1 cellular context compared by ENCODE assay signal in genomic region chr11:37657645-37658044, GRCh38.
TF ChIP-seq lines count a peak whose summit lies in the region.

No MANE protein-coding gene starts in this region.

TF ChIP-seq in GM23338, 12 proteins besides CTCF, POLR2A, EP300 and RAD21 (continued from another document):
- TF ChIP-seq, protein P1, sequence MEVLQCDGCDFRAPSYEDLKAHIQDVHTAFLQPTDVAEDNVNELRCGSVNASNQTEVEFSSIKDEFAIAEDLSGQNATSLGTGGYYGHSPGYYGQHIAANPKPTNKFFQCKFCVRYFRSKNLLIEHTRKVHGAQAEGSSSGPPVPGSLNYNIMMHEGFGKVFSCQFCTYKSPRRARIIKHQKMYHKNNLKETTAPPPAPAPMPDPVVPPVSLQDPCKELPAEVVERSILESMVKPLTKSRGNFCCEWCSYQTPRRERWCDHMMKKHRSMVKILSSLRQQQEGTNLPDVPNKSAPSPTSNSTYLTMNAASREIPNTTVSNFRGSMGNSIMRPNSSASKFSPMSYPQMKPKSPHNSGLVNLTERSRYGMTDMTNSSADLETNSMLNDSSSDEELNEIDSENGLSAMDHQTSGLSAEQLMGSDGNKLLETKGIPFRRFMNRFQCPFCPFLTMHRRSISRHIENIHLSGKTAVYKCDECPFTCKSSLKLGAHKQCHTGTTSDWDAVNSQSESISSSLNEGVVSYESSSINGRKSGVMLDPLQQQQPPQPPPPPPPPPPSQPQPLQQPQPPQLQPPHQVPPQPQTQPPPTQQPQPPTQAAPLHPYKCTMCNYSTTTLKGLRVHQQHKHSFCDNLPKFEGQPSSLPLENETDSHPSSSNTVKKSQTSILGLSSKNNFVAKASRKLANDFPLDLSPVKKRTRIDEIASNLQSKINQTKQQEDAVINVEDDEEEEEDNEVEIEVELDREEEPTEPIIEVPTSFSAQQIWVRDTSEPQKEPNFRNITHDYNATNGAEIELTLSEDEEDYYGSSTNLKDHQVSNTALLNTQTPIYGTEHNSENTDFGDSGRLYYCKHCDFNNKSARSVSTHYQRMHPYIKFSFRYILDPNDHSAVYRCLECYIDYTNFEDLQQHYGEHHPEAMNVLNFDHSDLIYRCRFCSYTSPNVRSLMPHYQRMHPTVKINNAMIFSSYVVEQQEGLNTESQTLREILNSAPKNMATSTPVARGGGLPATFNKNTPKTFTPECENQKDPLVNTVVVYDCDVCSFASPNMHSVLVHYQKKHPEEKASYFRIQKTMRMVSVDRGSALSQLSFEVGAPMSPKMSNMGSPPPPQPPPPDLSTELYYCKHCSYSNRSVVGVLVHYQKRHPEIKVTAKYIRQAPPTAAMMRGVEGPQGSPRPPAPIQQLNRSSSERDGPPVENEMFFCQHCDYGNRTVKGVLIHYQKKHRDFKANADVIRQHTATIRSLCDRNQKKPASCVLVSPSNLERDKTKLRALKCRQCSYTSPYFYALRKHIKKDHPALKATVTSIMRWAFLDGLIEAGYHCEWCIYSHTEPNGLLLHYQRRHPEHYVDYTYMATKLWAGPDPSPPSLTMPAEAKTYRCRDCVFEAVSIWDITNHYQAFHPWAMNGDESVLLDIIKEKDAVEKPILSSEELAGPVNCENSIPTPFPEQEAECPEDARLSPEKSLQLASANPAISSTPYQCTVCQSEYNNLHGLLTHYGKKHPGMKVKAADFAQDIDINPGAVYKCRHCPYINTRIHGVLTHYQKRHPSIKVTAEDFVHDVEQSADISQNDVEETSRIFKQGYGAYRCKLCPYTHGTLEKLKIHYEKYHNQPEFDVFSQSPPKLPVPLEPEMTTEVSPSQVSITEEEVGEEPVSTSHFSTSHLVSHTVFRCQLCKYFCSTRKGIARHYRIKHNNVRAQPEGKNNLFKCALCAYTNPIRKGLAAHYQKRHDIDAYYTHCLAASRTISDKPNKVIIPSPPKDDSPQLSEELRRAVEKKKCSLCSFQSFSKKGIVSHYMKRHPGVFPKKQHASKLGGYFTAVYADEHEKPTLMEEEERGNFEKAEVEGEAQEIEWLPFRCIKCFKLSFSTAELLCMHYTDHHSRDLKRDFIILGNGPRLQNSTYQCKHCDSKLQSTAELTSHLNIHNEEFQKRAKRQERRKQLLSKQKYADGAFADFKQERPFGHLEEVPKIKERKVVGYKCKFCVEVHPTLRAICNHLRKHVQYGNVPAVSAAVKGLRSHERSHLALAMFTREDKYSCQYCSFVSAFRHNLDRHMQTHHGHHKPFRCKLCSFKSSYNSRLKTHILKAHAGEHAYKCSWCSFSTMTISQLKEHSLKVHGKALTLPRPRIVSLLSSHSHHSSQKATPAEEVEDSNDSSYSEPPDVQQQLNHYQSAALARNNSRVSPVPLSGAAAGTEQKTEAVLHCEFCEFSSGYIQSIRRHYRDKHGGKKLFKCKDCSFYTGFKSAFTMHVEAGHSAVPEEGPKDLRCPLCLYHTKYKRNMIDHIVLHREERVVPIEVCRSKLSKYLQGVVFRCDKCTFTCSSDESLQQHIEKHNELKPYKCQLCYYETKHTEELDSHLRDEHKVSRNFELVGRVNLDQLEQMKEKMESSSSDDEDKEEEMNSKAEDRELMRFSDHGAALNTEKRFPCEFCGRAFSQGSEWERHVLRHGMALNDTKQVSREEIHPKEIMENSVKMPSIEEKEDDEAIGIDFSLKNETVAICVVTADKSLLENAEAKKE (CRISPR knock-in tag; IDR thresholded peaks at IDR 0.05): no peak
- TF ChIP-seq ZNF114 (CRISPR knock-in tag; IDR thresholded peaks at IDR 0.05) (no peak), EZH2 (IDR thresholded peaks at IDR 0.05; ENCODE audit: low read depth, unreplicated experiment) (no peak), NANOG (IDR thresholded peaks at IDR 0.05; ENCODE audit: borderline replicate concordance) (no peak), ZNF331 (CRISPR knock-in tag; IDR thresholded peaks at IDR 0.05; ENCODE audit: low read depth) (no peak), STAT1 (IDR thresholded peaks at IDR 0.05; ENCODE audit: unreplicated experiment) (no peak), CREB1 (CRISPR knock-in tag; IDR thresholded peaks at IDR 0.05; ENCODE audit: low read depth) (no peak)
- TF ChIP-seq, protein P2, sequence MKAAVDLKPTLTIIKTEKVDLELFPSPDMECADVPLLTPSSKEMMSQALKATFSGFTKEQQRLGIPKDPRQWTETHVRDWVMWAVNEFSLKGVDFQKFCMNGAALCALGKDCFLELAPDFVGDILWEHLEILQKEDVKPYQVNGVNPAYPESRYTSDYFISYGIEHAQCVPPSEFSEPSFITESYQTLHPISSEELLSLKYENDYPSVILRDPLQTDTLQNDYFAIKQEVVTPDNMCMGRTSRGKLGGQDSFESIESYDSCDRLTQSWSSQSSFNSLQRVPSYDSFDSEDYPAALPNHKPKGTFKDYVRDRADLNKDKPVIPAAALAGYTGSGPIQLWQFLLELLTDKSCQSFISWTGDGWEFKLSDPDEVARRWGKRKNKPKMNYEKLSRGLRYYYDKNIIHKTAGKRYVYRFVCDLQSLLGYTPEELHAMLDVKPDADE (IDR thresholded peaks at IDR 0.05): no peak
- TF ChIP-seq, protein P3, sequence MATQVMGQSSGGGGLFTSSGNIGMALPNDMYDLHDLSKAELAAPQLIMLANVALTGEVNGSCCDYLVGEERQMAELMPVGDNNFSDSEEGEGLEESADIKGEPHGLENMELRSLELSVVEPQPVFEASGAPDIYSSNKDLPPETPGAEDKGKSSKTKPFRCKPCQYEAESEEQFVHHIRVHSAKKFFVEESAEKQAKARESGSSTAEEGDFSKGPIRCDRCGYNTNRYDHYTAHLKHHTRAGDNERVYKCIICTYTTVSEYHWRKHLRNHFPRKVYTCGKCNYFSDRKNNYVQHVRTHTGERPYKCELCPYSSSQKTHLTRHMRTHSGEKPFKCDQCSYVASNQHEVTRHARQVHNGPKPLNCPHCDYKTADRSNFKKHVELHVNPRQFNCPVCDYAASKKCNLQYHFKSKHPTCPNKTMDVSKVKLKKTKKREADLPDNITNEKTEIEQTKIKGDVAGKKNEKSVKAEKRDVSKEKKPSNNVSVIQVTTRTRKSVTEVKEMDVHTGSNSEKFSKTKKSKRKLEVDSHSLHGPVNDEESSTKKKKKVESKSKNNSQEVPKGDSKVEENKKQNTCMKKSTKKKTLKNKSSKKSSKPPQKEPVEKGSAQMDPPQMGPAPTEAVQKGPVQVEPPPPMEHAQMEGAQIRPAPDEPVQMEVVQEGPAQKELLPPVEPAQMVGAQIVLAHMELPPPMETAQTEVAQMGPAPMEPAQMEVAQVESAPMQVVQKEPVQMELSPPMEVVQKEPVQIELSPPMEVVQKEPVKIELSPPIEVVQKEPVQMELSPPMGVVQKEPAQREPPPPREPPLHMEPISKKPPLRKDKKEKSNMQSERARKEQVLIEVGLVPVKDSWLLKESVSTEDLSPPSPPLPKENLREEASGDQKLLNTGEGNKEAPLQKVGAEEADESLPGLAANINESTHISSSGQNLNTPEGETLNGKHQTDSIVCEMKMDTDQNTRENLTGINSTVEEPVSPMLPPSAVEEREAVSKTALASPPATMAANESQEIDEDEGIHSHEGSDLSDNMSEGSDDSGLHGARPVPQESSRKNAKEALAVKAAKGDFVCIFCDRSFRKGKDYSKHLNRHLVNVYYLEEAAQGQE (IDR thresholded peaks at IDR 0.05; ENCODE audit: unreplicated experiment): no peak
